In genomic region chr9:14270358-14271077, GRCh38 we compare ENCODE assay signal across 14 cellular contexts. TPM values are rescaled to one million over a fixed set of nuclear protein-coding genes. Genes with fewer than 3 reads are reported as not detected.
DNase-seq lines count a peak whose midpoint lies in the region; ATAC-seq, FAIRE-seq and TF ChIP-seq lines count a peak whose summit lies in the region.
"Had no signal": no experiment of that assay in that cellular context is flagged by ENCODE, and none has a peak within 500 bp of the region (broad histone marks: within the 10 kb centered on the region; RNA-seq: fewer than 3 reads in every experiment).

No MANE protein-coding gene starts in this region.

- FAIRE-seq in HTR-8/SVneo (lab: Jason Lieb, UNC): no peak
- FAIRE-seq: GM12878 had no signal

- H3K27ac ChIP-seq in gastrocnemius medialis: peak overlapping the region in 3 of 4 donors; percentile 62 to 64 (median 64)
- H3K27ac ChIP-seq: upper lobe of left lung had no signal

- TF ChIP-seq CTCF in fibroblast of villous mesenchyme (IDR thresholded peaks at IDR 0.05; ENCODE audit: insufficient read depth, low read depth, low read length): no peak
- no peak for TF ChIP-seq CTCF in gastrocnemius medialis (IDR thresholded peaks at IDR 0.05 in 4 of 5, conservative IDR thresholded peaks at IDR 0.05 in 1 of 5)

- no peaks in the 10 kb centered on the region for H3K9me3 ChIP-seq in adipocyte (ENCODE audit: control insufficient read depth, low read length)
- no peaks in the 10 kb centered on the region for H3K9me3 ChIP-seq in gastrocnemius medialis
- H3K9me3 ChIP-seq: upper lobe of left lung had no signal

- DNase-seq in NCI-H446 treated with DMSO at 0.1 percent for 48 hours (lab: John Stamatoyannopoulos, UW) (peak; percentile 88), adipocyte (ENCODE audit: low read depth) (peak; percentile 89), fibroblast of villous mesenchyme (ENCODE audit: low read depth) (peak; percentile 72), gastrocnemius medialis (no peak), DMS53 (lab: John Stamatoyannopoulos, UW) (no peak), HTR-8/SVneo (ENCODE audit: insufficient read length, low spot score) (no peak), AG08395 (ENCODE audit: low spot score) (no peak)
- DNase-seq: activated CD4-positive, alpha-beta T cell treated with anti-CD3 and anti-CD28 coated beads for 4 hours; CD4-positive, CD25-positive, alpha-beta regulatory T cell; cerebellar nuclear complex; upper lobe of left lung had no signal

- H3K27me3 ChIP-seq in adipocyte (replicated peaks; ENCODE audit: control insufficient read depth, insufficient read depth, low read length) (no peaks in the 10 kb centered on the region), gastrocnemius medialis (no peaks in the 10 kb centered on the region)
- H3K27me3 ChIP-seq: upper lobe of left lung had no signal

- intact Hi-C loops in gastrocnemius medialis (cut with DNase I; ENCODE audit: low total_unique reads): no loop called here

- no peak for TF ChIP-seq POLR2A in gastrocnemius medialis (IDR thresholded peaks at IDR 0.05)

- in situ Hi-C loops in gastrocnemius medialis (cut with MboI; ENCODE audit: low sequenced_read_pairs in 4 of 4): no loop called here

- ATAC-seq in gastrocnemius medialis: no peak
- ATAC-seq: activated naive CD4-positive, alpha-beta T cell treated with anti-CD3 and anti-CD28 coated beads, Interleukin-2, amount 50 U/mL, for 72 hours; GM12878 had no signal

- H3K4me1 ChIP-seq in adipocyte (ENCODE audit: control insufficient read depth, insufficient read depth, low read length) (peaks cover 55% of the 10 kb centered on the region), gastrocnemius medialis (peaks cover 66 to 72% of the 10 kb centered on the region in 2 donors)

- H3K36me3 ChIP-seq in adipocyte (ENCODE audit: control insufficient read depth, insufficient read depth, low read length, severe bottlenecking): no peaks in the 10 kb centered on the region
- H3K36me3 ChIP-seq in gastrocnemius medialis: no peaks in the 10 kb centered on the region
- H3K36me3 ChIP-seq: upper lobe of left lung had no signal

- H3K9ac ChIP-seq in adipocyte (ENCODE audit: low read length): no peak overlapping the region

- H3K4me3 ChIP-seq in adipocyte (ENCODE audit: low read length) (no peak overlapping the region), fibroblast of villous mesenchyme (ENCODE audit: low read depth, low read length) (no peak overlapping the region), gastrocnemius medialis (no peak overlapping the region)
- H3K4me3 ChIP-seq: GM12878, upper lobe of left lung had no signal

RNA-seq across cellular contexts. Expression of gene NFIB, which starts 43.4 kb away (rescaled TPM):
- total RNA-seq in fibroblast of villous mesenchyme (5.8 and 12.1 TPM in 2 replicates), gastrocnemius medialis (10 to 100 TPM; 24.0 to 40.9 (median 30.6) TPM)
- total RNA-seq: activated naive CD4-positive, alpha-beta T cell treated with anti-CD3 and anti-CD28 coated beads, Interleukin-2, amount 50 U/mL, for 72 hours; T-helper 2 cell treated with Interferon-gamma antibody and Interleukin-4, amounts not matched to agents 100 ng/mL and 5 ng/mL, for 36 hours had no signal

Comparison
In these comparisons a context has a peak if more than half of its experiments do, and no peak if none do; other contexts are left out.
1. DNase-seq: peak in NCI-H446 treated with DMSO at 0.1 percent for 48 hours (single experiment), adipocyte (single experiment) and fibroblast of villous mesenchyme (single experiment); none in gastrocnemius medialis (0 of 2), DMS53 (single experiment), HTR-8/SVneo (single experiment) and AG08395 (single experiment).